In the genomic region with DNA sequence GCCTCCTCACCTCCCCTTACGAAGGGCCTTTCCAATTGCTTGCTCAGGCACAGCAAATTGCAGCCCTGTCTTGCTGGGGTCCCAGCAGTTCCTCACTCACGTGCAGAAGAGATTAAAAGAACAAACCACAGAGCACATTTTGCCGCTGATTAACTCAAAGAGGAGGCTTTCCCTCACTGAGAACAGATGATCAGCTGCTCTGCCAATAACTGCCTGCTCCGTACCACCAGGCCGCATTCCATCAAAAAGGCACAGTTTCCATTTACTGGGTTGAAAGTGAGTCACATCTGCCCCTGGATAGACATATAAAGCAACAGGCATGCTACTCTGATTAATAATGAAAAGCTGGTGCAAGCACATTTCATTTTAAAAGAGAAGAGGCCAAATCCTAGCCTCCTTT, we compare ENCODE assay signal across 9 cellular contexts.
"Had no signal": no experiment of that assay in that cellular context is flagged by ENCODE, and none has a peak within 500 bp of the region (broad histone marks: within the 10 kb centered on the region; RNA-seq: fewer than 3 reads in every experiment).

No MANE protein-coding gene starts in this region.

- H3K36me3 ChIP-seq: HAP-1 had no signal

- H3K4me1 Mint-ChIP-seq: GM23338 had no signal

- H3K27ac ChIP-seq: GM23248 had no signal

- H3K4me2 ChIP-seq: GM23338 had no signal

- H3K27ac Mint-ChIP-seq: GM23338, H9, HFFc6 had no signal

- H3K4me3 ChIP-seq: GM23248, GM23338, HAP-1 had no signal

- H2AFZ ChIP-seq: GM23248, GM23338 had no signal

- H3K4me1 ChIP-seq: HAP-1 had no signal

- H3K9me3 Mint-ChIP-seq: H9 had no signal

- H3K4me3 Mint-ChIP-seq: GM23338, H9, HFFc6 had no signal

- DNase-seq: GM23248, GOT3, H7, H9, HCEC 1CT, HFFc6 had no signal

- ATAC-seq: GM23338, HCT116 had no signal

- H3K9ac ChIP-seq: GM23248 had no signal
